Comparison of ENCODE assay signal across 16 cellular contexts in genomic region chr1:194870860-194871259, GRCh38.
DNase-seq lines count a peak whose midpoint lies in the region; ATAC-seq and TF ChIP-seq lines count a peak whose summit lies in the region.
"Had no signal": no experiment of that assay in that cellular context is flagged by ENCODE, and none has a peak within 500 bp of the region (broad histone marks: within the 10 kb centered on the region; RNA-seq: fewer than 3 reads in every experiment).

No MANE protein-coding gene starts in this region.

- CTCF ChIA-PET in WTC11 (lab: Charles Lee): no interaction called here

- H3K27ac Mint-ChIP-seq in GM23338 (no peak overlapping the region), WTC11 (no peak overlapping the region)
- no peak overlapping the region for H3K27ac Mint-ChIP-seq in stimulated activated naive CD8-positive, alpha-beta T cell treated with anti-CD3 and anti-CD28 coated beads, Interleukin-15, amount 100 ng/mL, for 72 hours
- H3K27ac Mint-ChIP-seq: B cell; CD8-positive, alpha-beta T cell had no signal

- no peaks in the 10 kb centered on the region for H3K27me3 Mint-ChIP-seq in GM23338 (ENCODE audit: insufficient read depth, low read depth, poor library complexity)
- H3K27me3 Mint-ChIP-seq in WTC11 (ENCODE audit: low read depth): no peaks in the 10 kb centered on the region
- no peaks in the 10 kb centered on the region for H3K27me3 Mint-ChIP-seq in stimulated activated naive CD8-positive, alpha-beta T cell treated with anti-CD3 and anti-CD28 coated beads, Interleukin-15, amount 100 ng/mL, for 72 hours
- H3K27me3 Mint-ChIP-seq: B cell had no signal

- no peak overlapping the region for H3K27ac ChIP-seq in GM23338 (ENCODE audit: low read depth)
- H3K27ac ChIP-seq: GM23248 had no signal

- H3K9me3 Mint-ChIP-seq in GM23338 (no peaks in the 10 kb centered on the region), WTC11 (no peaks in the 10 kb centered on the region)
- H3K9me3 Mint-ChIP-seq in stimulated activated naive CD8-positive, alpha-beta T cell treated with anti-CD3 and anti-CD28 coated beads, Interleukin-15, amount 100 ng/mL, for 72 hours: no peaks in the 10 kb centered on the region
- H3K9me3 Mint-ChIP-seq: CD8-positive, alpha-beta T cell had no signal

- H3K4me3 ChIP-seq in BE2C (ENCODE audit: low read depth, low read length) (no peak overlapping the region), GM23338 (no peak overlapping the region)
- H3K4me3 ChIP-seq: GM23248, MG63 had no signal

- DNase-seq in BE2C (no peak), GM23338 (ENCODE audit: low spot score) (peak; percentile 2), NCI-H69 (lab: John Stamatoyannopoulos, UW) (peak; percentile 30), WTC11 (ENCODE audit: low spot score) (no peak)
- DNase-seq in stimulated activated naive CD8-positive, alpha-beta T cell treated with anti-CD3 and anti-CD28 coated beads, Interleukin-15, Interleukin-2, amounts not matched to agents 100 U/mL and 50 U/mL, for 24 hours: no peak
- no peak for DNase-seq in stimulated activated naive CD8-positive, alpha-beta T cell treated with anti-CD3 and anti-CD28 coated beads, Interleukin-15, amount 100 ng/mL, for 72 hours
- DNase-seq: CD8-positive, alpha-beta T cell; GM23248; MG63; NCI-H1436; NCI-H2081 treated with DMSO at 0.1 percent for 48 hours; NCI-H345; SHP77 treated with DMSO at 0.1 percent for 48 hours had no signal

- no peaks in the 10 kb centered on the region for H4K20me1 ChIP-seq in GM23338 (replicated peaks; ENCODE audit: insufficient read depth)

- no peaks in the 10 kb centered on the region for H3K9me3 ChIP-seq in BE2C
- H3K9me3 ChIP-seq: MG63 had no signal

- H3K36me3 Mint-ChIP-seq in GM23338 (ENCODE audit: low read depth) (no peaks in the 10 kb centered on the region), WTC11 (no peaks in the 10 kb centered on the region)
- H3K36me3 Mint-ChIP-seq: CD8-positive, alpha-beta T cell had no signal

- H3K9me2 ChIP-seq in GM23338 (ENCODE audit: insufficient read depth): no peaks in the 10 kb centered on the region

- H3K36me3 ChIP-seq in BE2C: no peaks in the 10 kb centered on the region
- H3K36me3 ChIP-seq in GM23338 (ENCODE audit: insufficient read depth): no peaks in the 10 kb centered on the region
- H3K36me3 ChIP-seq: MG63 had no signal

- H3K27me3 ChIP-seq in BE2C: no peaks in the 10 kb centered on the region
- no peaks in the 10 kb centered on the region for H3K27me3 ChIP-seq in GM23338 (ENCODE audit: insufficient read depth)
- H3K27me3 ChIP-seq: MG63 had no signal

- H3K79me2 ChIP-seq in GM23338 (replicated peaks; ENCODE audit: insufficient read depth): no peaks in the 10 kb centered on the region

- H3K4me1 Mint-ChIP-seq in GM23338: peaks cover 3% of the 10 kb centered on the region
- peaks cover 3% of the 10 kb centered on the region; the same call in 1 of the 2 replicates for H3K4me1 Mint-ChIP-seq in WTC11
- H3K4me1 Mint-ChIP-seq in stimulated activated naive CD8-positive, alpha-beta T cell treated with anti-CD3 and anti-CD28 coated beads, Interleukin-15, amount 100 ng/mL, for 72 hours: no peaks in the 10 kb centered on the region

- H3K4me2 ChIP-seq in GM23338: no peak overlapping the region

- no peak overlapping the region for H2AFZ ChIP-seq in GM23338
- H2AFZ ChIP-seq: GM23248 had no signal

- H3F3A ChIP-seq in GM23338 (replicated peaks; ENCODE audit: low read depth): no peaks in the 10 kb centered on the region

- H3K4me3 Mint-ChIP-seq in GM23338 (no peak overlapping the region), WTC11 (no peak overlapping the region)
- H3K4me3 Mint-ChIP-seq in stimulated activated naive CD8-positive, alpha-beta T cell treated with anti-CD3 and anti-CD28 coated beads, Interleukin-15, amount 100 ng/mL, for 72 hours: no peak overlapping the region
- H3K4me3 Mint-ChIP-seq: B cell; CD8-positive, alpha-beta T cell had no signal

- no peaks in the 10 kb centered on the region; the same call in 1 of the 2 replicates for H3K4me1 ChIP-seq in BE2C
- no peaks in the 10 kb centered on the region for H3K4me1 ChIP-seq in GM23338 (ENCODE audit: insufficient read depth)

- peak; percentile 14; the same call in 1 of the 2 replicates for TF ChIP-seq CTCF in BE2C (IDR thresholded peaks at IDR 0.05; ENCODE audit: low read depth, low read length)
- peak in 1 of 2 experiments; percentile 38; a peak in 2 of 4 replicates for TF ChIP-seq CTCF in GM23338 (conservative IDR thresholded peaks at IDR 0.05; ENCODE audit: low read depth in 2 of 2)
- no peak for TF ChIP-seq CTCF in WTC11 (IDR thresholded peaks at IDR 0.05)

- POLR2A ChIA-PET in WTC11 (lab: Charles Lee): interaction anchor here (0.6 kb wide), 1 partner anchor 1313 kb away, joined by 3 read pairs; no protein-coding TSS in a partner anchor

- ATAC-seq in GM23338 (no peak), WTC11 (0 out of 2 replicates have a peak, but pooled peaks have one; percentile 28), GM19467 (IDR thresholded peaks at IDR 0.05; ENCODE audit: unreplicated experiment) (no peak), HG03469 (IDR thresholded peaks at IDR 0.05; ENCODE audit: unreplicated experiment) (no peak)
- no peak for ATAC-seq in stimulated activated naive CD8-positive, alpha-beta T cell treated with anti-CD3 and anti-CD28 coated beads, Interleukin-15, Interleukin-2, amounts not matched to agents 100 U/mL and 50 U/mL, for 24 hours
- ATAC-seq in stimulated activated naive CD8-positive, alpha-beta T cell treated with anti-CD3 and anti-CD28 coated beads, Interleukin-15, amount 100 ng/mL, for 72 hours: no peak
- ATAC-seq: CD8-positive, alpha-beta T cell had no signal

TF ChIP-seq in GM23338, 12 proteins besides CTCF, POLR2A, EP300 and RAD21 (continues in another document):
- TF ChIP-seq EZH2phosphoT487 (IDR thresholded peaks at IDR 0.05; ENCODE audit: unreplicated experiment) (no peak), CREB1 (CRISPR knock-in tag; IDR thresholded peaks at IDR 0.05; ENCODE audit: low read depth) (no peak)

TF ChIP-seq in WTC11, 78 proteins besides CTCF, POLR2A, EP300 and RAD21 (continues in another document):
- TF ChIP-seq E2F4 (CRISPR knock-in tag; IDR thresholded peaks at IDR 0.05; ENCODE audit: borderline replicate concordance, low read depth) (no peak), IRF1 (CRISPR knock-in tag; IDR thresholded peaks at IDR 0.05) (no peak), NR1H2 (CRISPR knock-in tag; IDR thresholded peaks at IDR 0.05) (no peak), AFF4 (CRISPR knock-in tag; IDR thresholded peaks at IDR 0.05; ENCODE audit: borderline replicate concordance) (no peak), FOXP4 (CRISPR knock-in tag; IDR thresholded peaks at IDR 0.05) (no peak)

Comparison
In these comparisons a context has a peak if more than half of its experiments do, and no peak if none do; other contexts are left out.
1. DNase-seq: peak in GM23338 (single experiment) and NCI-H69 (single experiment); none in BE2C (single experiment), WTC11 (single experiment), stimulated activated naive CD8-positive, alpha-beta T cell treated with anti-CD3 and anti-CD28 coated beads, Interleukin-15, Interleukin-2, amounts not matched to agents 100 U/mL and 50 U/mL, for 24 hours (single experiment) and stimulated activated naive CD8-positive, alpha-beta T cell treated with anti-CD3 and anti-CD28 coated beads, Interleukin-15, amount 100 ng/mL, for 72 hours (0 of 2).